21 cellular contexts compared by ENCODE assay signal in genomic region chr13:21359855-21360254, GRCh38.
DNase-seq lines count a peak whose midpoint lies in the region; ATAC-seq and TF ChIP-seq lines count a peak whose summit lies in the region.
"Had no signal": no experiment of that assay in that cellular context is flagged by ENCODE, and none has a peak within 500 bp of the region (broad histone marks: within the 10 kb centered on the region; RNA-seq: fewer than 3 reads in every experiment).

No MANE protein-coding gene starts in this region.

- no peaks in the 10 kb centered on the region for H3K36me3 ChIP-seq in testis (ENCODE audit: low read depth, missing control alignments)
- H3K36me3 ChIP-seq in gastrocnemius medialis, result no peaks in the 10 kb centered on the region
- H3K36me3 ChIP-seq: BLaER1 had no signal

- in situ Hi-C loops in gastrocnemius medialis (cut with MboI; ENCODE audit: low sequenced_read_pairs in 4 of 4), result no loop called here

- 77 to 83% methylated on average over 5 of the region's 5 CpGs for WGBS in testis, 2 donors

- H3K27me3 ChIP-seq in testis, result no peaks in the 10 kb centered on the region
- no peaks in the 10 kb centered on the region for H3K27me3 ChIP-seq in gastrocnemius medialis
- H3K27me3 ChIP-seq: BLaER1 had no signal

- no peak for TF ChIP-seq POLR2A in testis (IDR thresholded peaks at IDR 0.05)
- TF ChIP-seq POLR2A in gastrocnemius medialis (IDR thresholded peaks at IDR 0.05), result no peak

- peaks cover 20% of the 10 kb centered on the region for H3K9me3 Mint-ChIP-seq in chondrocyte (ENCODE audit: low read depth)
- H3K9me3 Mint-ChIP-seq: CD8-positive, alpha-beta T cell had no signal

- DNase-seq in NCI-H748 (lab: John Stamatoyannopoulos, UW; ENCODE audit: unreplicated experiment), result peak; percentile 22
- no peak for DNase-seq in NCI-H748 treated with DMSO at 0.1 percent for 48 hours (lab: John Stamatoyannopoulos, UW)
- DNase-seq in chondrocyte (ENCODE audit: low spot score), result peak; percentile 48
- peak; percentile 35 for DNase-seq in mesenteric fat pad (ENCODE audit: low spot score)
- peak; percentile 4 for DNase-seq in testis
- DNase-seq in SHP77 (lab: John Stamatoyannopoulos, UW), result no peak
- DNase-seq in nucleus accumbens (lab: John Stamatoyannopoulos, UW), result no peak
- no peak for DNase-seq in gastrocnemius medialis
- DNase-seq: CD4-positive, CD25-positive, alpha-beta regulatory T cell; CD8-positive, alpha-beta T cell; DMS 273 treated with DMSO at 0.1 percent for 48 hours; DMS79; EL; GDM1; GOT3; HCEC 1CT had no signal

- ATAC-seq in gastrocnemius medialis, result no peak
- ATAC-seq: CD8-positive, alpha-beta T cell; GM12878 had no signal

- TF ChIP-seq CTCF in chondrocyte (IDR thresholded peaks at IDR 0.05) (no peak), testis (IDR thresholded peaks at IDR 0.05) (no peak), gastrocnemius medialis (IDR thresholded peaks at IDR 0.05 in 4 of 5, conservative IDR thresholded peaks at IDR 0.05 in 1 of 5) (no peak)

- H3K4me3 ChIP-seq in testis (no peak overlapping the region), gastrocnemius medialis (no peak overlapping the region)
- H3K4me3 ChIP-seq: BLaER1, GM12878 had no signal

- H3K4me1 Mint-ChIP-seq in chondrocyte (ENCODE audit: low read depth), result no peaks in the 10 kb centered on the region
- H3K4me1 Mint-ChIP-seq: B cell had no signal

- intact Hi-C loops in testis (cut with DNase I; ENCODE audit: low total_unique reads), result no loop called here
- intact Hi-C loops in gastrocnemius medialis (cut with DNase I; ENCODE audit: low total_unique reads), result no loop called here

- H3K27ac ChIP-seq in testis, result no peak overlapping the region
- no peak overlapping the region for H3K27ac ChIP-seq in gastrocnemius medialis
- H3K27ac ChIP-seq: 22Rv1, BLaER1, C4-2B had no signal

- H3K9me3 ChIP-seq in testis (no peaks in the 10 kb centered on the region), gastrocnemius medialis (no peaks in the 10 kb centered on the region)

- H3K4me3 Mint-ChIP-seq in chondrocyte (ENCODE audit: unreplicated experiment), result no peak overlapping the region
- H3K4me3 Mint-ChIP-seq: B cell; CD4-positive, CD25-positive, alpha-beta regulatory T cell; CD8-positive, alpha-beta T cell had no signal

- H3K36me3 Mint-ChIP-seq in chondrocyte (ENCODE audit: low read depth), result no peaks in the 10 kb centered on the region
- H3K36me3 Mint-ChIP-seq: CD4-positive, CD25-positive, alpha-beta regulatory T cell; CD8-positive, alpha-beta T cell had no signal

- H3K27me3 Mint-ChIP-seq in chondrocyte (ENCODE audit: low read depth), result no peaks in the 10 kb centered on the region
- H3K27me3 Mint-ChIP-seq: B cell; CD4-positive, CD25-positive, alpha-beta regulatory T cell had no signal

- H3K27ac Mint-ChIP-seq in chondrocyte (ENCODE audit: unreplicated experiment), result no peak overlapping the region
- H3K27ac Mint-ChIP-seq: B cell; CD4-positive, CD25-positive, alpha-beta regulatory T cell; CD8-positive, alpha-beta T cell had no signal

- H3K4me1 ChIP-seq in testis (no peaks in the 10 kb centered on the region), gastrocnemius medialis (no peaks in the 10 kb centered on the region)
- H3K4me1 ChIP-seq: BLaER1 had no signal

Comparison
In these comparisons a context has a peak if more than half of its experiments do, and no peak if none do; other contexts are left out.
1. DNase-seq: peak in NCI-H748 (single experiment), chondrocyte (single experiment), mesenteric fat pad (single experiment) and testis (single experiment); none in NCI-H748 treated with DMSO at 0.1 percent for 48 hours (single experiment), SHP77 (0 of 2), nucleus accumbens (0 of 56) and gastrocnemius medialis (0 of 2).